Comparison of ENCODE assay signal across 1 cellular context in genomic region chr14:104734991-104735779, GRCh38.
TF ChIP-seq lines count a peak whose summit lies in the region.

No MANE protein-coding gene starts in this region.

TF ChIP-seq in HepG2, 621 proteins besides CTCF, POLR2A, EP300 and RAD21 (continued from another document and continues in another):
- no peak for TF ChIP-seq ZBTB40 (IDR thresholded peaks at IDR 0.05)
- TF ChIP-seq ZBTB40 (CRISPR knock-in tag; IDR thresholded peaks at IDR 0.05) = peak; percentile 88
- TF ChIP-seq ZNF513 (CRISPR knock-in tag; conservative IDR thresholded peaks at IDR 0.05) = no peak
- TF ChIP-seq LRRFIP1 (CRISPR knock-in tag; conservative IDR thresholded peaks at IDR 0.05) = no peak
- peak; percentile 91; the same call in 1 of the 2 replicates for TF ChIP-seq HES4 (CRISPR knock-in tag; IDR thresholded peaks at IDR 0.05; ENCODE audit: borderline replicate concordance)
- TF ChIP-seq ADNP (CRISPR knock-in tag; IDR thresholded peaks at IDR 0.05) = no peak
- TF ChIP-seq ZNF790 (CRISPR knock-in tag; IDR thresholded peaks at IDR 0.05; ENCODE audit: borderline replicate concordance) = peak; percentile 62; the same call in 1 of the 2 replicates
- TF ChIP-seq ZNF614 (CRISPR knock-in tag; IDR thresholded peaks at IDR 0.05; ENCODE audit: borderline replicate concordance) = peak; percentile 59; the same call in 1 of the 2 replicates
- TF ChIP-seq ZNF569 (CRISPR knock-in tag; IDR thresholded peaks at IDR 0.05; ENCODE audit: borderline replicate concordance) = no peak
- TF ChIP-seq XRCC5 (optimal IDR thresholded peaks at IDR 0.05; ENCODE audit: low read length) = no peak
- TF ChIP-seq, protein P1, sequence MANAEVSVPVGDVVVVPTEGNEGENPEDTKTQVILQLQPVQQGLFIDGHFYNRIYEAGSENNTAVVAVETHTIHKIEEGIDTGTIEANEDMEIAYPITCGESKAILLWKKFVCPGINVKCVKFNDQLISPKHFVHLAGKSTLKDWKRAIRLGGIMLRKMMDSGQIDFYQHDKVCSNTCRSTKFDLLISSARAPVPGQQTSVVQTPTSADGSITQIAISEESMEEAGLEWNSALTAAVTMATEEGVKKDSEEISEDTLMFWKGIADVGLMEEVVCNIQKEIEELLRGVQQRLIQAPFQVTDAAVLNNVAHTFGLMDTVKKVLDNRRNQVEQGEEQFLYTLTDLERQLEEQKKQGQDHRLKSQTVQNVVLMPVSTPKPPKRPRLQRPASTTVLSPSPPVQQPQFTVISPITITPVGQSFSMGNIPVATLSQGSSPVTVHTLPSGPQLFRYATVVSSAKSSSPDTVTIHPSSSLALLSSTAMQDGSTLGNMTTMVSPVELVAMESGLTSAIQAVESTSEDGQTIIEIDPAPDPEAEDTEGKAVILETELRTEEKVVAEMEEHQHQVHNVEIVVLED (CRISPR knock-in tag; IDR thresholded peaks at IDR 0.05; ENCODE audit: borderline replicate concordance) = no peak
- TF ChIP-seq RARG (CRISPR knock-in tag; IDR thresholded peaks at IDR 0.05; ENCODE audit: low read depth) = no peak
- peak; percentile 86 for TF ChIP-seq GABPB1 (CRISPR knock-in tag; IDR thresholded peaks at IDR 0.05)
- TF ChIP-seq, protein P2, sequence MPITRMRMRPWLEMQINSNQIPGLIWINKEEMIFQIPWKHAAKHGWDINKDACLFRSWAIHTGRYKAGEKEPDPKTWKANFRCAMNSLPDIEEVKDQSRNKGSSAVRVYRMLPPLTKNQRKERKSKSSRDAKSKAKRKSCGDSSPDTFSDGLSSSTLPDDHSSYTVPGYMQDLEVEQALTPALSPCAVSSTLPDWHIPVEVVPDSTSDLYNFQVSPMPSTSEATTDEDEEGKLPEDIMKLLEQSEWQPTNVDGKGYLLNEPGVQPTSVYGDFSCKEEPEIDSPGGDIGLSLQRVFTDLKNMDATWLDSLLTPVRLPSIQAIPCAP (CRISPR knock-in tag; IDR thresholded peaks at IDR 0.05; ENCODE audit: low read depth) = no peak
- TF ChIP-seq ESRRA (CRISPR knock-in tag; IDR thresholded peaks at IDR 0.05; ENCODE audit: low read depth) = peak; percentile 84; the same call in 1 of the 2 replicates
- peak; percentile 53; the same call in 1 of the 2 replicates for TF ChIP-seq PHF8 (CRISPR knock-in tag; IDR thresholded peaks at IDR 0.05)
- TF ChIP-seq SSRP1 (CRISPR knock-in tag; IDR thresholded peaks at IDR 0.05) = no peak
- no peak for TF ChIP-seq CBFB (CRISPR knock-in tag; IDR thresholded peaks at IDR 0.05)
- TF ChIP-seq ZNF350 (CRISPR knock-in tag; IDR thresholded peaks at IDR 0.05; ENCODE audit: borderline replicate concordance, low read depth) = peak; percentile 51; the same call in 1 of the 2 replicates
- TF ChIP-seq YEATS4 (CRISPR knock-in tag; IDR thresholded peaks at IDR 0.05; ENCODE audit: borderline replicate concordance) = peak; percentile 95
- peak; percentile 81; the same call in 1 of the 2 replicates for TF ChIP-seq ZNF580 (CRISPR knock-in tag; IDR thresholded peaks at IDR 0.05; ENCODE audit: borderline replicate concordance, low read depth)
- TF ChIP-seq CHCHD3 (CRISPR knock-in tag; IDR thresholded peaks at IDR 0.05) = peak; percentile 93
- 0 out of 2 replicates have a peak, but pooled peaks have one; percentile 79 for TF ChIP-seq SNAPC2 (CRISPR knock-in tag; IDR thresholded peaks at IDR 0.05)
- TF ChIP-seq NCOR1 (IDR thresholded peaks at IDR 0.05; ENCODE audit: borderline replicate concordance, low read length) = no peak
- TF ChIP-seq, protein P3, sequence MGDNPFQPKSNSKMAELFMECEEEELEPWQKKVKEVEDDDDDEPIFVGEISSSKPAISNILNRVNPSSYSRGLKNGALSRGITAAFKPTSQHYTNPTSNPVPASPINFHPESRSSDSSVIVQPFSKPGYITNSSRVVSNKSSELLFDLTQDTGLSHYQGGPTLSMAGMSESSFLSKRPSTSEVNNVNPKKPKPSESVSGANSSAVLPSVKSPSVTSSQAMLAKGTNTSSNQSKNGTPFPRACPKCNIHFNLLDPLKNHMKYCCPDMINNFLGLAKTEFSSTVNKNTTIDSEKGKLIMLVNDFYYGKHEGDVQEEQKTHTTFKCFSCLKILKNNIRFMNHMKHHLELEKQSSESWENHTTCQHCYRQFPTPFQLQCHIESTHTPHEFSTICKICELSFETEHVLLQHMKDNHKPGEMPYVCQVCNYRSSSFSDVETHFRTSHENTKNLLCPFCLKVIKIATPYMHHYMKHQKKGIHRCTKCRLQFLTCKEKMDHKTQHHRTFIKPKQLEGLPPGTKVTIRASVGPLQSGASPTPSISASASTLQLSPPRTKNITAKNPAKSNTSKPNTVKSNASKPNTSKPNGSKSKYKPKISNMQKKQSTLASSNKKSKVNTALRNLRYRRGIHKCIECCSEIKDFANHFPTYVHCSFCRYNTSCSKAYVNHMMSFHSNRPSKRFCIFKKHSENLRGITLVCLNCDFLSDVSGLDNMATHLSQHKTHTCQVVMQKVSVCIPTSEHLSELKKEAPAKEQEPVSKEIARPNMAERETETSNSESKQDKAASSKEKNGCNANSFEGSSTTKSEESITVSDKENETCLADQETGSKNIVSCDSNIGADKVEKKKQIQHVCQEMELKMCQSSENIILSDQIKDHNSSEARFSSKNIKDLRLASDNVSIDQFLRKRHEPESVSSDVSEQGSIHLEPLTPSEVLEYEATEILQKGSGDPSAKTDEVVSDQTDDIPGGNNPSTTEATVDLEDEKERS (CRISPR knock-in tag; IDR thresholded peaks at IDR 0.05) = peak; percentile 69; the same call in 1 of the 2 replicates
- no peak for TF ChIP-seq ZBTB21 (CRISPR knock-in tag; IDR thresholded peaks at IDR 0.05)
- peak; percentile 73 for TF ChIP-seq FOXO1 (CRISPR knock-in tag; IDR thresholded peaks at IDR 0.05)
- no peak for TF ChIP-seq ZNF33A (CRISPR knock-in tag; IDR thresholded peaks at IDR 0.05; ENCODE audit: borderline replicate concordance)
- no peak for TF ChIP-seq MAFF (IDR thresholded peaks at IDR 0.05; ENCODE audit: low read depth, low read length)
- no peak for TF ChIP-seq ZNF44 (CRISPR knock-in tag; IDR thresholded peaks at IDR 0.05)
- peak; percentile 95; the same call in 1 of the 2 replicates for TF ChIP-seq ZNF776 (CRISPR knock-in tag; IDR thresholded peaks at IDR 0.05)
- TF ChIP-seq FOSL1 (CRISPR knock-in tag; IDR thresholded peaks at IDR 0.05; ENCODE audit: borderline replicate concordance) = no peak
- TF ChIP-seq POLR2G (IDR thresholded peaks at IDR 0.05; ENCODE audit: low read depth, low read length) = peak; percentile 78
- no peak for TF ChIP-seq REST (IDR thresholded peaks at IDR 0.05; ENCODE audit: borderline replicate concordance in 1 of 2, low read depth in 1 of 2, low read length in 2 of 2)
- TF ChIP-seq JUNB (CRISPR knock-in tag; IDR thresholded peaks at IDR 0.05; ENCODE audit: borderline replicate concordance) = peak; percentile 88
